14 cellular contexts compared by ENCODE assay signal in genomic region chr3:184807549-184807948, GRCh38.
"Had no signal": no experiment of that assay in that cellular context is flagged by ENCODE, and none has a peak within 500 bp of the region (broad histone marks: within the 10 kb centered on the region; RNA-seq: fewer than 3 reads in every experiment).

No MANE protein-coding gene starts in this region.

- ATAC-seq: activated T-cell treated with anti-CD3 and anti-CD28 coated beads, Interleukin-2, amount 50 U/mL, for 72 hours; left lobe of liver; lower lobe of right lung; stimulated activated naive B cell treated with anti-CD40 and anti-IgM and Interleukin-4, amounts not matched to agents 10 μg/mL and 1 μg/mL and 100 μg/mL, for 72 hours had no signal

- H3K4me3 ChIP-seq: lower lobe of right lung, sigmoid colon, smooth muscle cell, transverse colon had no signal

- H3K4me3 Mint-ChIP-seq: activated CD4-positive, alpha-beta memory T cell treated with anti-CD3 and anti-CD28 coated beads, Interleukin-2, amount 10 ng/mL, durations not matched to agents 7 days and 5 days; activated naive CD4-positive, alpha-beta T cell treated with anti-CD3 and anti-CD28 coated beads, Interleukin-2, amount 10 ng/mL, durations not matched to agents 7 days and 5 days; activated T-cell treated with anti-CD3 and anti-CD28 coated beads, Interleukin-2, amount 50 U/mL, for 72 hours; naive B cell; neural crest cell; stimulated activated naive B cell treated with anti-CD40 and anti-IgM and Interleukin-4, amounts not matched to agents 10 μg/mL and 1 μg/mL and 100 μg/mL, for 72 hours had no signal

- H3K27ac ChIP-seq: lower lobe of right lung, sigmoid colon, transverse colon had no signal

- H3K9me3 Mint-ChIP-seq: activated CD4-positive, alpha-beta memory T cell treated with anti-CD3 and anti-CD28 coated beads, Interleukin-2, amount 10 ng/mL, durations not matched to agents 7 days and 5 days; activated naive CD4-positive, alpha-beta T cell treated with anti-CD3 and anti-CD28 coated beads, Interleukin-2, amount 10 ng/mL, durations not matched to agents 7 days and 5 days; naive B cell; neural crest cell; stimulated activated naive B cell treated with anti-CD40 and anti-IgM and Interleukin-4, amounts not matched to agents 10 μg/mL and 1 μg/mL and 100 μg/mL, for 72 hours had no signal

- H3K36me3 Mint-ChIP-seq: naive B cell had no signal

- DNase-seq: activated CD4-positive, alpha-beta memory T cell treated with anti-CD3 and anti-CD28 coated beads, Interleukin-2, amount 10 ng/mL, durations not matched to agents 7 days and 5 days; activated effector memory CD4-positive, alpha-beta T cell treated with Interleukin-2 at 50 U/mL for 16 hours; activated naive CD4-positive, alpha-beta T cell treated with anti-CD3 and anti-CD28 coated beads, Interleukin-2, amount 10 ng/mL, durations not matched to agents 7 days and 5 days; lower lobe of right lung; naive B cell; retina; sigmoid colon; stimulated activated CD4-positive, alpha-beta T cell treated with anti-CD3 and anti-CD28 coated beads, Interleukin-15, amount 100 ng/mL, for 24 hours; stimulated activated naive B cell treated with anti-CD40 and anti-IgM and Interleukin-4, amounts not matched to agents 10 μg/mL and 1 μg/mL and 100 μg/mL, for 72 hours; transverse colon had no signal

- H3K4me2 ChIP-seq: smooth muscle cell had no signal

- H3K36me3 ChIP-seq: lower lobe of right lung, sigmoid colon, transverse colon had no signal

- H3K27ac Mint-ChIP-seq: activated CD4-positive, alpha-beta memory T cell treated with anti-CD3 and anti-CD28 coated beads, Interleukin-2, amount 10 ng/mL, durations not matched to agents 7 days and 5 days; activated naive CD4-positive, alpha-beta T cell treated with anti-CD3 and anti-CD28 coated beads, Interleukin-2, amount 10 ng/mL, durations not matched to agents 7 days and 5 days; activated T-cell treated with anti-CD3 and anti-CD28 coated beads, Interleukin-2, amount 50 U/mL, for 72 hours; naive B cell; stimulated activated naive B cell treated with anti-CD40 and anti-IgM and Interleukin-4, amounts not matched to agents 10 μg/mL and 1 μg/mL and 100 μg/mL, for 72 hours had no signal

- H3K27me3 ChIP-seq: sigmoid colon, transverse colon had no signal

- H3K9me3 ChIP-seq: lower lobe of right lung, sigmoid colon, transverse colon had no signal
